Comparison of ENCODE assay signal across 8 cellular contexts in the genomic region with DNA sequence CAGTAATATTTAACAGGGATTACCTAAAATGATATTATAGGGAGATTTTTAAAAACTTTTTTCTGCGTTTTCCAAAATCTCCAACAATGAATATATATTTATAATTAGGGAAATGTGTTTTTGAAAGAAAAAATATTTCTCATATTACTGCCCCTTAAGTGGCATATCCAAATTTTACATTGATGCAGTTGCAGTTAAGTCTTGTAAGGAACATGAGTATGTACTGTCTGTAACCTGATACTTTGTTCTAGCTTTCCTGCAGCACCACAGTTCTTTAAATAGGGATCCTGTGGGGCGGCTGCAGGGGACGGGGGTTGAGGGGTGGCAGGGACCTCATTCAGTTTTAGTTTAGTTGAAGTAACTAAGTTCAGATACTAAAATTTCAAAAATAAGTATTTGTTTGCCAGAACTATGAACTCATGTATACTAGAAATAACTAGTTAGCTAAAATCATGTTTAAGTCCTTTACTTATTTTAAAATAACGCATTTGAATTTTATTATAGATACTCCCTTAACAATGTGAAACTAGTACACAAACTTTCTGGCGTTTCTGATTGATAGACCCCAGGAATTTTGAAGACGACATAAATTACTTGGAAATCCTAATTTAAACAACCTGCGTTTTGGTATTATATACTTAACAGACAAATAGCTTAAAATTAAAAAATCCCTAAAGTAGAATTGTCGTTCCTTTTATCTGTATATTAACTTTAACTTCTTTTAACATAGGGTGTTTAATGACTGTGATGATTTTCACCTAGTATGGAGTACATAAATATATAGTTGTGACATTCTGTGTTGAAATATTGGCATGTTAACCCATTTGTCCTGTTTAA.
DNase-seq lines count a peak whose midpoint lies in the region; FAIRE-seq and TF ChIP-seq lines count a peak whose summit lies in the region.

No MANE protein-coding gene starts in this region.

- H4K20me1 ChIP-seq in KMS-11 (ENCODE audit: insufficient read depth): no peaks in the 10 kb centered on the region

- H3K4me1 ChIP-seq in KMS-11 (ENCODE audit: low read depth, poor library complexity, severe bottlenecking): peaks cover 39% of the 10 kb centered on the region

- H3K27me3 ChIP-seq in KMS-11 (ENCODE audit: insufficient read depth, low read depth) (no peaks in the 10 kb centered on the region), brain microvascular endothelial cell (replicated peaks) (no peaks in the 10 kb centered on the region)

- FAIRE-seq in H54 (lab: Jason Lieb, UNC): peak; percentile 75

- peaks cover 36% of the 10 kb centered on the region; the same call in 1 of the 2 replicates for H3K79me2 ChIP-seq in KMS-11 (ENCODE audit: insufficient read depth, low read depth)

- peak overlapping the region; percentile 75 for H3K4me2 ChIP-seq in KMS-11

- no peak for TF ChIP-seq POLR2A in H54 (IDR thresholded peaks at IDR 0.05; ENCODE audit: low read depth, low read length)

- H3K9ac ChIP-seq in KMS-11: peak overlapping the region; percentile 85

- in situ Hi-C loops in brain microvascular endothelial cell (cut with HindIII; ENCODE audit: low pct_ligation_motif_present, low sequenced_read_pairs): no loop called here

- peak overlapping the region; percentile 36; the same call in 1 of the 2 replicates for H2AFZ ChIP-seq in KMS-11 (ENCODE audit: low read depth)

- H3K4me3 ChIP-seq in KMS-11 (IDR thresholded peaks at IDR 0.05; ENCODE audit: insufficient read depth, low read depth, low read length): no peak overlapping the region
- H3K4me3 ChIP-seq in brain microvascular endothelial cell (ENCODE audit: low read depth, low read length): peak overlapping the region; percentile 69

- H3K36me3 ChIP-seq in KMS-11 (ENCODE audit: insufficient read depth) (no peaks in the 10 kb centered on the region), brain microvascular endothelial cell (replicated peaks) (no peaks in the 10 kb centered on the region)

- DNase-seq in GM10266 (ENCODE audit: extremely low spot score) (peak; percentile 42), H54 (ENCODE audit: insufficient read length, low spot score) (no peak), T-helper 2 cell (peak in 4 of 5 experiments; percentile 19 to 79 (median 37)), brain microvascular endothelial cell (peak; percentile 61), iPS-NIHi7 (ENCODE audit: extremely low spot score) (peak; percentile 60), smooth muscle cell of the brain vasculature (ENCODE audit: low read depth, low spot score) (peak; percentile 47), NCI-H187 treated with DMSO at 0.1 percent for 48 hours (lab: John Stamatoyannopoulos, UW) (no peak)

- peak overlapping the region; percentile 96 for H3K27ac ChIP-seq in KMS-11
- peak overlapping the region; percentile 92 for H3K27ac ChIP-seq in brain microvascular endothelial cell

- TF ChIP-seq CTCF in GM10266 (IDR thresholded peaks at IDR 0.05; ENCODE audit: control insufficient read depth, insufficient read depth, low read depth, missing control alignments) (no peak), KMS-11 (conservative IDR thresholded peaks at IDR 0.05; ENCODE audit: low read depth, low read length) (no peak), brain microvascular endothelial cell (IDR thresholded peaks at IDR 0.05; ENCODE audit: low read depth, low read length, missing control alignments) (no peak)

Comparison
In these comparisons a context has a peak if more than half of its experiments do, and no peak if none do; other contexts are left out.
1. DNase-seq: peak in GM10266 (single experiment), T-helper 2 cell (4 of 5), brain microvascular endothelial cell (single experiment), iPS-NIHi7 (single experiment) and smooth muscle cell of the brain vasculature (single experiment); none in H54 (single experiment) and NCI-H187 treated with DMSO at 0.1 percent for 48 hours (single experiment).